Comparison of ENCODE assay signal across 25 cellular contexts in genomic region chr17:20133552-20133951, GRCh38.
"Had no signal": no experiment of that assay in that cellular context is flagged by ENCODE, and none has a peak within 500 bp of the region (broad histone marks: within the 10 kb centered on the region; RNA-seq: fewer than 3 reads in every experiment).

No MANE protein-coding gene starts in this region.

- H3K27me3 Mint-ChIP-seq: activated CD4-positive, alpha-beta memory T cell treated with anti-CD3 and anti-CD28 coated beads for 36 hours; activated T-helper 17 cell treated with anti-CD3 and anti-CD28 coated beads, Interleukin-2, amount 50 U/mL, for 72 hours had no signal

- H3K4me3 ChIP-seq: cardiac muscle cell, MG63 had no signal

- H3K9me3 ChIP-seq: MG63 had no signal

- H3K9me3 Mint-ChIP-seq: activated CD4-positive, alpha-beta memory T cell treated with anti-CD3 and anti-CD28 coated beads for 36 hours; activated CD4-positive, alpha-beta T cell treated with anti-CD3 and anti-CD28 coated beads, Interleukin-2, amount 10 ng/mL, durations not matched to agents 7 days and 5 days; activated naive CD4-positive, alpha-beta T cell treated with anti-CD3 and anti-CD28 coated beads for 36 hours; activated T-helper 17 cell treated with anti-CD3 and anti-CD28 coated beads, Interleukin-2, amount 50 U/mL, for 72 hours had no signal

- H3K4me1 Mint-ChIP-seq: activated CD4-positive, alpha-beta T cell treated with anti-CD3 and anti-CD28 coated beads, Interleukin-2, amount 10 ng/mL, durations not matched to agents 7 days and 5 days; activated T-helper 17 cell treated with anti-CD3 and anti-CD28 coated beads, Interleukin-2, amount 50 U/mL, for 72 hours had no signal

- H3K4me3 Mint-ChIP-seq: activated CD4-positive, alpha-beta memory T cell treated with anti-CD3 and anti-CD28 coated beads for 36 hours; activated CD4-positive, alpha-beta T cell treated with anti-CD3 and anti-CD28 coated beads, Interleukin-2, amount 10 ng/mL, durations not matched to agents 7 days and 5 days; activated naive CD4-positive, alpha-beta T cell treated with anti-CD3 and anti-CD28 coated beads for 36 hours; activated naive CD8-positive, alpha-beta T cell; activated T-helper 17 cell treated with anti-CD3 and anti-CD28 coated beads, Interleukin-2, amount 50 U/mL, for 72 hours had no signal

- FAIRE-seq: TTC549 had no signal

- H3K27ac ChIP-seq: brain microvascular endothelial cell, cardiac muscle cell had no signal

- H3K36me3 ChIP-seq: brain microvascular endothelial cell, cardiac muscle cell, MG63 had no signal

- H3K27ac Mint-ChIP-seq: activated CD4-positive, alpha-beta memory T cell treated with anti-CD3 and anti-CD28 coated beads for 36 hours; activated CD4-positive, alpha-beta T cell treated with anti-CD3 and anti-CD28 coated beads, Interleukin-2, amount 10 ng/mL, durations not matched to agents 7 days and 5 days; activated naive CD4-positive, alpha-beta T cell treated with anti-CD3 and anti-CD28 coated beads for 36 hours; activated T-helper 17 cell treated with anti-CD3 and anti-CD28 coated beads, Interleukin-2, amount 50 U/mL, for 72 hours had no signal

- DNase-seq: activated CD4-positive, alpha-beta memory T cell treated with anti-CD3 and anti-CD28 coated beads for 36 hours; activated CD4-positive, alpha-beta T cell treated with anti-CD3 and anti-CD28 coated beads, Interleukin-2, amount 10 ng/mL, durations not matched to agents 7 days and 5 days; activated CD4-positive, CD25-positive, alpha-beta regulatory T cell; activated gamma-delta T cell; activated naive CD4-positive, alpha-beta T cell treated with anti-CD3 and anti-CD28 coated beads for 36 hours; activated T-cell treated with anti-CD3 and anti-CD28 coated beads for 4 hours; activated T-cell treated with anti-CD3 and anti-CD28 coated beads, Interleukin-2, amount 50 U/mL, for 48 hours; brain microvascular endothelial cell; MG63; MV-4-11; NCI-H1092 treated with DMSO at 0.1 percent for 48 hours; NCI-H1436; NCI-H1694 treated with DMSO at 0.1 percent for 48 hours; NCI-H2029 treated with DMSO at 0.1 percent for 48 hours; NCI-H345; NCI-H510A; NCI-H526 treated with DMSO at 0.1 percent for 48 hours; NCI-H82; SIG-M5; T-helper 2 cell; T1000 had no signal

- H3K27me3 ChIP-seq: brain microvascular endothelial cell, MG63 had no signal
